ENCODE assay signal across 8 cellular contexts in genomic region chr12:14256555-14257169, GRCh38.
DNase-seq lines count a peak whose midpoint lies in the region; ATAC-seq and TF ChIP-seq lines count a peak whose summit lies in the region.

No MANE protein-coding gene starts in this region.

- peaks cover 25% of the 10 kb centered on the region for H3K36me3 Mint-ChIP-seq in activated CD8-positive, alpha-beta memory T cell treated with anti-CD3 and anti-CD28 coated beads, Interleukin-2, amount 10 ng/mL, durations not matched to agents 7 days and 5 days
- H3K36me3 Mint-ChIP-seq in endodermal cell (ENCODE audit: low read depth) = peaks cover 9% of the 10 kb centered on the region

- H3K27me3 Mint-ChIP-seq in activated CD8-positive, alpha-beta memory T cell treated with anti-CD3 and anti-CD28 coated beads, Interleukin-2, amount 10 ng/mL, durations not matched to agents 7 days and 5 days = no peaks in the 10 kb centered on the region
- H3K27me3 Mint-ChIP-seq in endodermal cell (ENCODE audit: insufficient read depth) = no peaks in the 10 kb centered on the region

- peak overlapping the region; percentile 96 for H3K27ac ChIP-seq in endodermal cell (ENCODE audit: low read depth, low read length)

- peaks cover 11% of the 10 kb centered on the region for H3K4me1 ChIP-seq in endodermal cell (ENCODE audit: control insufficient read depth, insufficient read depth, low read length)

- H3K27ac Mint-ChIP-seq in activated CD8-positive, alpha-beta memory T cell treated with anti-CD3 and anti-CD28 coated beads, Interleukin-2, amount 10 ng/mL, durations not matched to agents 7 days and 5 days = peak overlapping the region; percentile 100
- H3K27ac Mint-ChIP-seq in endodermal cell = peak overlapping the region; percentile 98

- H3K9me3 Mint-ChIP-seq in activated CD8-positive, alpha-beta memory T cell treated with anti-CD3 and anti-CD28 coated beads, Interleukin-2, amount 10 ng/mL, durations not matched to agents 7 days and 5 days (ENCODE audit: low read depth) = peaks cover 15% of the 10 kb centered on the region
- H3K9me3 Mint-ChIP-seq in endodermal cell = peaks cover 40% of the 10 kb centered on the region

- H3K36me3 ChIP-seq in endodermal cell (ENCODE audit: control insufficient read depth, insufficient read depth, low read length) = no peaks in the 10 kb centered on the region

- ATAC-seq in HG02852 (IDR thresholded peaks at IDR 0.05; ENCODE audit: unreplicated experiment) (peak; percentile 50), HG02884 (IDR thresholded peaks at IDR 0.05; ENCODE audit: unreplicated experiment) (no peak)
- peak; percentile 69 for ATAC-seq in activated CD8-positive, alpha-beta memory T cell treated with anti-CD3 and anti-CD28 coated beads, Interleukin-2, amount 10 ng/mL, durations not matched to agents 7 days and 5 days

- no peaks in the 10 kb centered on the region for H3K27me3 ChIP-seq in endodermal cell (ENCODE audit: control insufficient read depth, insufficient read depth, low read length, poor library complexity, severe bottlenecking)

- CTCF ChIA-PET in activated CD8-positive, alpha-beta memory T cell treated with anti-CD3 and anti-CD28 coated beads, Interleukin-2, amount 10 ng/mL, durations not matched to agents 7 days and 5 days (lab: Charles Lee) = interaction anchor here (0.8 to 4.0 kb wide), 9 partner anchors 13 to 248 kb away, joined by 3 to 38 read pairs (median 7); partner anchors contain the start of gene ATF7IP

- peak overlapping the region; percentile 63 for H3K9ac ChIP-seq in endodermal cell (ENCODE audit: extremely low read depth, low read length, poor library complexity, severe bottlenecking)

- peak overlapping the region; percentile 64 for H3K4me3 Mint-ChIP-seq in activated CD8-positive, alpha-beta memory T cell treated with anti-CD3 and anti-CD28 coated beads, Interleukin-2, amount 10 ng/mL, durations not matched to agents 7 days and 5 days
- H3K4me3 Mint-ChIP-seq in endodermal cell = peak overlapping the region; percentile 7

- peaks cover 49% of the 10 kb centered on the region for H3K4me1 Mint-ChIP-seq in activated CD8-positive, alpha-beta memory T cell treated with anti-CD3 and anti-CD28 coated beads, Interleukin-2, amount 10 ng/mL, durations not matched to agents 7 days and 5 days
- peaks cover 44% of the 10 kb centered on the region for H3K4me1 Mint-ChIP-seq in endodermal cell

- DNase-seq in DMS114 treated with DMSO at 0.1 percent for 48 hours (lab: John Stamatoyannopoulos, UW; ENCODE audit: unreplicated experiment) (peak; percentile 87), NK-92 (lab: John Stamatoyannopoulos, UW; ENCODE audit: unreplicated experiment) (peak; percentile 5), endodermal cell (peak; percentile 91), midbrain (lab: John Stamatoyannopoulos, UW) (peak; percentile 62)
- DNase-seq in activated CD8-positive, alpha-beta memory T cell treated with anti-CD3 and anti-CD28 coated beads, Interleukin-2, amount 10 ng/mL, durations not matched to agents 7 days and 5 days = peak; percentile 89
- peak; percentile 49 to 64 for DNase-seq in stimulated activated CD8-positive, alpha-beta memory T cell treated with anti-CD3 and anti-CD28 coated beads, Interleukin-2, amount 100 ng/mL, for 48 hours (ENCODE audit: low read depth in 2 of 2)

- peak overlapping the region; percentile 68 for H3K4me3 ChIP-seq in endodermal cell (ENCODE audit: low read length)

- WGBS in endodermal cell (ENCODE audit: insufficient coverage in 1 of 2, insufficient read length in 1 of 2), 2 experiments = 51 to 78% methylated on average over 8 to 15 of the region's 15 CpGs

- TF ChIP-seq CTCF in endodermal cell (conservative IDR thresholded peaks at IDR 0.05) = peak; percentile 99

- peaks cover 28% of the 10 kb centered on the region for H3K9me3 ChIP-seq in endodermal cell (ENCODE audit: control insufficient read depth, low read length)

Comparison
In these comparisons a context has a peak if more than half of its experiments do, and no peak if none do; other contexts are left out.
1. DNase-seq: peak in every context shown above with its lines; median percentile 91 in endodermal cell; 89 in activated CD8-positive, alpha-beta memory T cell treated with anti-CD3 and anti-CD28 coated beads, Interleukin-2, amount 10 ng/mL, durations not matched to agents 7 days and 5 days; 87 in DMS114 treated with DMSO at 0.1 percent for 48 hours; 62 in midbrain; 56 in stimulated activated CD8-positive, alpha-beta memory T cell treated with anti-CD3 and anti-CD28 coated beads, Interleukin-2, amount 100 ng/mL, for 48 hours; 5 in NK-92.